Comparison of ENCODE assay signal across 21 cellular contexts in the genomic region with DNA sequence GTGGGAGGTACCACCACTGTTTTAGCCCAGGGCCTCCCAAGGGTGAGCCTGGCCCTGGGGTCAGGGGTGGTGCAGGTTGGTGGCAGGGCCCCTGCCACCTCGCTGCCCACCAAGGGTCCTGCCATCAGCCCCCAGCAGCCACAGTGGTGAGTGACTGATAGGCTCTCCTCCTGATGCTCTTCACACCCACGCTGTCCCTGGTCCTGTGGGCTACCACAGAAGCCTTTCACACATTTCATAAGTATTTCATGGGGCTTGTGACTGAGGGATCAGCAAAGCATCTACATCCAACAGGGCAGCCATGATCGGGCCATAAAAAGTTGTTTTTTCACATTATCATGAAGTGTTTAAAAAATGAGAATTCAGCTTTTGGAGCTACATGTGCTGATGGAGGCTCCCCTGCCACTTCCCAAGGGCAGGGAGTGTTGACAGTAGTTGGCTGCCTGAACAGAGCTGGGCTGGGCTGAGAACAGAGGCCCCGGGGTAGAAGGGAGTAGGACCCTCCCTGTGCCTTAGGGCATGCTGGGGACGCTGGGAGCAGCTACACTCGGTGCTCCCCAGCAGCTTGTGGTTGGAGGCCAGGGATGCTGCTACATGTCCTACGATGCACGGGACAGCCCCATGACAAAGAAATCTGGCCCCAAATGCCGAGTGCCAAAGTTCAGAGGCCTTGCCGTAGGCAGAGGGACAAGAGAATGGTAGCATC.
"Had no signal": no experiment of that assay in that cellular context is flagged by ENCODE, and none has a peak within 500 bp of the region (broad histone marks: within the 10 kb centered on the region; RNA-seq: fewer than 3 reads in every experiment).

No MANE protein-coding gene starts in this region.

- H3K27ac ChIP-seq: ascending aorta, body of pancreas, SJCRH30 had no signal

- H3K4me3 ChIP-seq: ascending aorta, body of pancreas, SJCRH30 had no signal

- H3K4me3 Mint-ChIP-seq: activated CD8-positive, alpha-beta T cell treated with anti-CD3 and anti-CD28 coated beads, Interleukin-2, amount 10 ng/mL, durations not matched to agents 7 days and 5 days; central memory CD8-positive, alpha-beta T cell had no signal

- H3K9me3 ChIP-seq: ascending aorta, body of pancreas, SJCRH30, SK-N-SH had no signal

- H3K27me3 ChIP-seq: ascending aorta, body of pancreas had no signal

- H3K4me1 ChIP-seq: ascending aorta, body of pancreas, SJCRH30 had no signal

- ATAC-seq: activated CD4-positive, CD25-positive, alpha-beta regulatory T cell treated with anti-CD3 and anti-CD28 coated beads, Interleukin-2, amount 50 U/mL, for 24 hours; activated CD8-positive, alpha-beta T cell treated with anti-CD3 and anti-CD28 coated beads, Interleukin-2, amount 10 ng/mL, durations not matched to agents 7 days and 5 days; body of pancreas had no signal

- H3K36me3 ChIP-seq: ascending aorta, SJCRH30 had no signal

- H3K9me3 Mint-ChIP-seq: central memory CD8-positive, alpha-beta T cell had no signal

- FAIRE-seq: bronchial epithelial cell had no signal

- DNase-seq: activated CD4-positive, alpha-beta T cell treated with anti-CD3 and anti-CD28 coated beads for 4 hours; activated CD4-positive, alpha-beta T cell treated with anti-CD3 and anti-CD28 coated beads, Interleukin-2, amount 50 U/mL, for 4 hours; activated CD8-positive, alpha-beta memory T cell treated with anti-CD3 and anti-CD28 coated beads, Interleukin-2, amount 50 U/mL, for 48 hours; activated CD8-positive, alpha-beta T cell treated with anti-CD3 and anti-CD28 coated beads, Interleukin-2, amount 10 ng/mL, durations not matched to agents 7 days and 5 days; activated naive CD4-positive, alpha-beta T cell treated with anti-CD3 and anti-CD28 coated beads, Interleukin-2, amount 50 U/mL, for 16 hours; activated T-cell treated with anti-CD3 and anti-CD28 coated beads, Interleukin-2, amount 50 U/mL, for 1 hour; amniotic stem cell; body of pancreas; MM.1S; NCI-H1105; NCI-H1436; NCI-H1694 treated with DMSO at 0.1 percent for 48 hours; NCI-H2081; NCI-H446; NCI-H524; SJCRH30; SK-N-SH had no signal

- H3K9ac ChIP-seq: SK-N-SH had no signal

- H3K27ac Mint-ChIP-seq: activated CD8-positive, alpha-beta T cell treated with anti-CD3 and anti-CD28 coated beads, Interleukin-2, amount 10 ng/mL, durations not matched to agents 7 days and 5 days had no signal
